ENCODE assay signal across 17 cellular contexts in genomic region chr11:126518130-126518995, GRCh38.
"Had no signal": no experiment of that assay in that cellular context is flagged by ENCODE, and none has a peak within 500 bp of the region (broad histone marks: within the 10 kb centered on the region; RNA-seq: fewer than 3 reads in every experiment).

No MANE protein-coding gene starts in this region.

- H3K9me3 ChIP-seq: gastroesophageal sphincter, left lung, prostate gland, right lobe of liver, upper lobe of left lung had no signal

- H3K4me1 Mint-ChIP-seq: activated CD8-positive, alpha-beta memory T cell treated with anti-CD3 and anti-CD28 coated beads, Interleukin-2, amount 10 ng/mL, durations not matched to agents 7 days and 5 days; natural killer cell had no signal

- H3K36me3 Mint-ChIP-seq: activated CD4-positive, alpha-beta memory T cell treated with anti-CD3 and anti-CD28 coated beads for 36 hours; activated CD8-positive, alpha-beta memory T cell treated with anti-CD3 and anti-CD28 coated beads, Interleukin-2, amount 10 ng/mL, durations not matched to agents 7 days and 5 days; natural killer cell had no signal

- H3K27ac ChIP-seq: cardiac muscle cell, gastroesophageal sphincter, left lung, prostate gland, right lobe of liver, upper lobe of left lung had no signal

- H3K9me3 Mint-ChIP-seq: activated CD4-positive, alpha-beta memory T cell treated with anti-CD3 and anti-CD28 coated beads for 36 hours; activated T-helper 2 cell treated with anti-CD3 and anti-CD28 coated beads, Interferon-gamma antibody, Interleukin-2, Interleukin-4, amounts not matched to agents 10 μg/mL and 5 μg/mL and 100 μg/mL, durations not matched to agents 14 hours and 24 hours and 36 hours; natural killer cell; stimulated activated naive CD8-positive, alpha-beta T cell treated with anti-CD3 and anti-CD28 coated beads, Interleukin-15, Interleukin-2, amounts not matched to agents 100 ng/mL and 50 ng/mL, for 24 hours had no signal

- ATAC-seq: activated CD8-positive, alpha-beta memory T cell treated with anti-CD3 and anti-CD28 coated beads, Interleukin-2, amount 10 ng/mL, durations not matched to agents 7 days and 5 days; gastroesophageal sphincter; left lung; natural killer cell; right lobe of liver had no signal

- H3K4me3 Mint-ChIP-seq: activated CD4-positive, alpha-beta memory T cell treated with anti-CD3 and anti-CD28 coated beads for 36 hours; activated CD8-positive, alpha-beta memory T cell treated with anti-CD3 and anti-CD28 coated beads, Interleukin-2, amount 10 ng/mL, durations not matched to agents 7 days and 5 days; natural killer cell; stimulated activated naive CD8-positive, alpha-beta T cell treated with anti-CD3 and anti-CD28 coated beads, Interleukin-15, Interleukin-2, amounts not matched to agents 100 ng/mL and 50 ng/mL, for 24 hours had no signal

- H3K27me3 ChIP-seq: cardiac muscle cell, left lung, right lobe of liver, upper lobe of left lung had no signal

- H3K4me1 ChIP-seq: gastroesophageal sphincter, left lung, prostate gland, right lobe of liver, upper lobe of left lung had no signal

- H3K27ac Mint-ChIP-seq: activated CD4-positive, alpha-beta memory T cell treated with anti-CD3 and anti-CD28 coated beads for 36 hours; activated CD8-positive, alpha-beta memory T cell treated with anti-CD3 and anti-CD28 coated beads, Interleukin-2, amount 10 ng/mL, durations not matched to agents 7 days and 5 days; activated T-helper 2 cell treated with anti-CD3 and anti-CD28 coated beads, Interferon-gamma antibody, Interleukin-2, Interleukin-4, amounts not matched to agents 10 μg/mL and 5 μg/mL and 100 μg/mL, durations not matched to agents 14 hours and 24 hours and 36 hours; natural killer cell; stimulated activated naive CD8-positive, alpha-beta T cell treated with anti-CD3 and anti-CD28 coated beads, Interleukin-15, Interleukin-2, amounts not matched to agents 100 ng/mL and 50 ng/mL, for 24 hours had no signal

- H3K4me3 ChIP-seq: cardiac muscle cell, gastroesophageal sphincter, left lung, prostate gland, right lobe of liver, upper lobe of left lung had no signal

- H3K36me3 ChIP-seq: cardiac muscle cell, gastroesophageal sphincter, left lung, prostate gland, right lobe of liver, upper lobe of left lung had no signal

- H3K27me3 Mint-ChIP-seq: activated CD8-positive, alpha-beta memory T cell treated with anti-CD3 and anti-CD28 coated beads, Interleukin-2, amount 10 ng/mL, durations not matched to agents 7 days and 5 days had no signal

- DNase-seq: activated CD4-positive, alpha-beta memory T cell treated with anti-CD3 and anti-CD28 coated beads for 36 hours; activated CD4-positive, alpha-beta T cell treated with anti-CD3 and anti-CD28 coated beads for 1 hour; activated CD8-positive, alpha-beta memory T cell treated with anti-CD3 and anti-CD28 coated beads, Interleukin-2, amount 10 ng/mL, durations not matched to agents 7 days and 5 days; activated naive CD4-positive, alpha-beta T cell treated with anti-CD3 and anti-CD28 coated beads, Interleukin-2, amount 50 U/mL, for 16 hours; activated T-cell treated with anti-CD3 and anti-CD28 coated beads, Interleukin-2, amount 50 U/mL, for 1 hour; erythroblast; left lung; mesenchymal stem cell; natural killer cell; occipital lobe; right lobe of liver; upper lobe of left lung had no signal
